Comparison of ENCODE assay signal across 17 cellular contexts in the genomic region with DNA sequence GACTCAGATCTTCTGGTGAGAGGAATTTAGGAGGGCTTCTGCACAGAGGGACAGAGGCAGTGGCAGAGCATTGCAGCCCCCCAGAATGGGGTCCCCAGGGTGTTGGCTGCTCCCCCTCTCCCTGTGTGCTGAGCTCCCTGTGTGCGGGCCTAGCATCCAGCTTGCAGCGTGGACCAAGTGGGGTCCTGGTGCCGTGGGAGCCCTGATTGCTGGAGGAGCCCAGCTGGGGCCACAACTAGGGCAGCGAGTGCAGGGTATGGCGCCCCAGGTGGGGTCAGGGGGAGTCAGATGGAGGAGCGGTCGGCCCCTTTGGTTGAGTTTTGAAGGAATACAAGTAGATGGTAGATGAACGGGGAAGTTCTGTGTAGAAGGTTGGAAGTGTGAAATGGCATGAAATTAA.
DNase-seq lines count a peak whose midpoint lies in the region; ATAC-seq and TF ChIP-seq lines count a peak whose summit lies in the region.
"Had no signal": no experiment of that assay in that cellular context is flagged by ENCODE, and none has a peak within 500 bp of the region (broad histone marks: within the 10 kb centered on the region; RNA-seq: fewer than 3 reads in every experiment).

No MANE protein-coding gene starts in this region.

- peaks cover 2% of the 10 kb centered on the region for H3K79me1 ChIP-seq in trophoblast cell (ENCODE audit: low read length)

- DNase-seq in RWPE2 (ENCODE audit: low spot score) (no peak), foreskin keratinocyte (no peak), trophoblast cell (no peak), inferior parietal cortex (ENCODE audit: extremely low spot score) (no peak)
- DNase-seq in stimulated activated CD4-positive, alpha-beta T cell treated with anti-CD3 and anti-CD28 coated beads, Interleukin-4, amount 100 ng/mL, for 24 hours = no peak
- DNase-seq: activated CD4-positive, alpha-beta T cell treated with anti-CD3 and anti-CD28 coated beads, Interleukin-2, amount 50 U/mL, for 1 hour; activated T-cell treated with anti-CD3 and anti-CD28 coated beads for 4 hours; hippocampal formation; NCI-H2029; NCI-H526 treated with DMSO at 0.1 percent for 48 hours; PC-3; posterior cingulate gyrus; stimulated activated naive CD8-positive, alpha-beta T cell treated with anti-CD3 and anti-CD28 coated beads, Interleukin-15, amount 100 ng/mL, for 72 hours had no signal

- no peak overlapping the region for H4K91ac ChIP-seq in trophoblast cell (ENCODE audit: low read depth, low read length)

- H3K4me1 ChIP-seq in BLaER1 = peaks cover 73% of the 10 kb centered on the region
- peaks cover 77% of the 10 kb centered on the region for H3K4me1 ChIP-seq in RWPE2 (ENCODE audit: insufficient read depth, poor library complexity, severe bottlenecking)
- H3K4me1 ChIP-seq in foreskin keratinocyte = peaks cover 62% of the 10 kb centered on the region
- peaks cover 4 to 14% of the 10 kb centered on the region in 2 experiments for H3K4me1 ChIP-seq in trophoblast cell (ENCODE audit: control insufficient read depth in 1 of 2, insufficient read depth in 2 of 2, low read length in 2 of 2)

- H4K20me1 ChIP-seq in BLaER1 = peaks cover 79% of the 10 kb centered on the region

- H2BK5ac ChIP-seq in trophoblast cell (ENCODE audit: low read depth, low read length, poor library complexity) = no peak overlapping the region

- peaks cover 30% of the 10 kb centered on the region for H3K79me2 ChIP-seq in trophoblast cell (ENCODE audit: control insufficient read depth, insufficient read depth, low read length, poor library complexity)

- H3K14ac ChIP-seq in trophoblast cell (ENCODE audit: low read length) = peak overlapping the region; percentile 36

- H2AFZ ChIP-seq in trophoblast cell (ENCODE audit: insufficient read depth, low read length, poor library complexity) = no peak overlapping the region

- H3K27me3 ChIP-seq in BLaER1 (no peaks in the 10 kb centered on the region), RWPE2 (ENCODE audit: insufficient read depth, poor library complexity, severe bottlenecking) (no peaks in the 10 kb centered on the region), foreskin keratinocyte (no peaks in the 10 kb centered on the region), trophoblast cell (ENCODE audit: insufficient read depth, low read length) (no peaks in the 10 kb centered on the region)

- H3K36me3 ChIP-seq in BLaER1 (peaks cover 7% of the 10 kb centered on the region), RWPE2 (ENCODE audit: low read depth) (peaks cover 4% of the 10 kb centered on the region; the same call in 1 of the 2 replicates), trophoblast cell (ENCODE audit: control insufficient read depth in 1 of 2, insufficient read depth in 2 of 2, low read length in 2 of 2) (no peaks in the 10 kb centered on the region)
- H3K36me3 ChIP-seq: HAP-1 had no signal

- H2BK120ac ChIP-seq in trophoblast cell (ENCODE audit: insufficient read depth, low read length, poor library complexity) = peak overlapping the region; percentile 5

- peaks cover 9% of the 10 kb centered on the region for H3K9me3 ChIP-seq in BLaER1
- H3K9me3 ChIP-seq in RWPE2 (ENCODE audit: severe bottlenecking) = no peaks in the 10 kb centered on the region
- peaks cover 1% of the 10 kb centered on the region for H3K9me3 ChIP-seq in trophoblast cell (ENCODE audit: insufficient read depth, low read depth, low read length)
- H3K9me3 ChIP-seq: HAP-1 had no signal

- no peak overlapping the region for H3K23ac ChIP-seq in trophoblast cell (ENCODE audit: low read length)

- H3K4me3 ChIP-seq in BLaER1 (no peak overlapping the region), RWPE2 (ENCODE audit: severe bottlenecking) (no peak overlapping the region), trophoblast cell (ENCODE audit: low read depth, low read length) (no peak overlapping the region)
- H3K4me3 ChIP-seq: HAP-1 had no signal

- H3K27ac ChIP-seq in BLaER1 (peak overlapping the region; percentile 42), RWPE2 (ENCODE audit: poor library complexity, severe bottlenecking) (peak overlapping the region; percentile 99), foreskin keratinocyte (peak overlapping the region; percentile 87), trophoblast cell (ENCODE audit: low read depth, low read length) (no peak overlapping the region)

- H3K18ac ChIP-seq in trophoblast cell (ENCODE audit: low read length) = peak overlapping the region; percentile 28

- no CpG with 5 or more reads among the region's 8 CpGs for WGBS in trophoblast cell (ENCODE audit: extremely low coverage, insufficient coverage, insufficient read length)

- peak overlapping the region; percentile 91 for H3K4ac ChIP-seq in trophoblast cell (ENCODE audit: low read depth, low read length)

- TF ChIP-seq CTCF in RWPE2 (IDR thresholded peaks at IDR 0.05; ENCODE audit: poor library complexity, severe bottlenecking) (no peak), foreskin keratinocyte (conservative IDR thresholded peaks at IDR 0.05) (no peak)

- H4K8ac ChIP-seq in trophoblast cell (ENCODE audit: low read depth, low read length) = peak overlapping the region; percentile 13

- H3K9ac ChIP-seq in BLaER1 (no peak overlapping the region), trophoblast cell (ENCODE audit: low read length) (no peak overlapping the region)

- no peak for ATAC-seq in RWPE2 (ENCODE audit: low read depth)
- ATAC-seq in foreskin keratinocyte = no peak
- ATAC-seq in GM21825 (IDR thresholded peaks at IDR 0.05; ENCODE audit: unreplicated experiment) = no peak
- no peak for ATAC-seq in GM18909 (IDR thresholded peaks at IDR 0.05; ENCODE audit: poor library complexity, unreplicated experiment)
- ATAC-seq: PC-3; stimulated activated naive CD8-positive, alpha-beta T cell treated with anti-CD3 and anti-CD28 coated beads, Interleukin-15, amount 100 ng/mL, for 72 hours had no signal

- H4K12ac ChIP-seq in trophoblast cell (ENCODE audit: low read depth, low read length) = no peak overlapping the region

- H2AK5ac ChIP-seq in trophoblast cell (ENCODE audit: low read length) = no peak overlapping the region

- H3K4me2 ChIP-seq in BLaER1 = peak overlapping the region; percentile 35; the same call in 1 of the 2 replicates
- H3K4me2 ChIP-seq in trophoblast cell (ENCODE audit: low read length) = no peak overlapping the region

- no peak overlapping the region for H2BK12ac ChIP-seq in trophoblast cell (ENCODE audit: low read length)
